ENCODE assay signal across 18 cellular contexts in genomic region chr4:20065952-20066351, GRCh38.
DNase-seq lines count a peak whose midpoint lies in the region; ATAC-seq and TF ChIP-seq lines count a peak whose summit lies in the region.
"Had no signal": no experiment of that assay in that cellular context is flagged by ENCODE, and none has a peak within 500 bp of the region (broad histone marks: within the 10 kb centered on the region; RNA-seq: fewer than 3 reads in every experiment).

No MANE protein-coding gene starts in this region.

- peak overlapping the region; percentile 1 for H2AFZ ChIP-seq in osteoblast (ENCODE audit: low read length)
- H2AFZ ChIP-seq: GM23338 had no signal

- H3K4me3 ChIP-seq in osteoblast (ENCODE audit: insufficient read depth, low read length) (no peak overlapping the region), HAP-1 (no peak overlapping the region)
- H3K4me3 ChIP-seq: BLaER1, GM23338 had no signal

- H3K36me3 ChIP-seq in osteoblast (ENCODE audit: insufficient read depth, low read length): no peaks in the 10 kb centered on the region
- H3K36me3 ChIP-seq in HAP-1 (replicated peaks): no peaks in the 10 kb centered on the region
- H3K36me3 ChIP-seq: BLaER1 had no signal

- ATAC-seq in SK-N-SH treated with all-trans-retinoic acid at 6 μM for 48 hours: peak; percentile 28; the same call in 1 of the 3 replicates
- no peak for ATAC-seq in HG02571 (IDR thresholded peaks at IDR 0.05; ENCODE audit: unreplicated experiment)
- ATAC-seq: CD8-positive, alpha-beta T cell; GM23338 had no signal

- no peaks in the 10 kb centered on the region for H3K27me3 ChIP-seq in osteoblast (ENCODE audit: insufficient read depth, low read length)
- H3K27me3 ChIP-seq in HAP-1 (ENCODE audit: low read depth): no peaks in the 10 kb centered on the region; the same call in 1 of the 2 replicates
- H3K27me3 ChIP-seq: BLaER1 had no signal

- H3K4me2 ChIP-seq in osteoblast (ENCODE audit: insufficient read depth, low read length): no peak overlapping the region
- H3K4me2 ChIP-seq: BLaER1, GM23338 had no signal

- no peak overlapping the region for H3K27ac ChIP-seq in osteoblast (ENCODE audit: low read depth, low read length)
- H3K27ac ChIP-seq: 22Rv1, BLaER1, C4-2B had no signal

- in situ Hi-C loops in HAP-1 (cut with MboI; ENCODE audit: low sequenced_read_pairs): no loop called here

- H4K20me1 ChIP-seq in osteoblast (ENCODE audit: insufficient read depth, low read length): no peaks in the 10 kb centered on the region
- H4K20me1 ChIP-seq: BLaER1 had no signal

- DNase-seq in EH (ENCODE audit: low read depth) (peak; percentile 9), fibroblast of peridontal ligament (ENCODE audit: extremely low read depth) (peak; percentile 40), osteoblast (ENCODE audit: insufficient read length, low spot score, missing footprints) (no peak), COLO829 (ENCODE audit: low spot score) (no peak), HAP-1 (ENCODE audit: low spot score in 2 of 2) (no peak)
- DNase-seq: CD4-positive, CD25-positive, alpha-beta regulatory T cell; CD8-positive, alpha-beta T cell; DMS 273 treated with DMSO at 0.1 percent for 48 hours; DMS79; GF-D8; H9; HFFc6 had no signal

- no peak for TF ChIP-seq CTCF in osteoblast (IDR thresholded peaks at IDR 0.05; ENCODE audit: extremely low read depth, low read depth, low read length)

- H3K4me1 ChIP-seq in osteoblast (ENCODE audit: insufficient read depth, low read length) (no peaks in the 10 kb centered on the region), HAP-1 (no peaks in the 10 kb centered on the region)
- H3K4me1 ChIP-seq: BLaER1 had no signal

- H3K9me3 ChIP-seq in osteoblast (ENCODE audit: low read depth, low read length): no peaks in the 10 kb centered on the region
- no peaks in the 10 kb centered on the region for H3K9me3 ChIP-seq in HAP-1
- H3K9me3 ChIP-seq: BLaER1 had no signal

- no peaks in the 10 kb centered on the region for H3K79me2 ChIP-seq in osteoblast (ENCODE audit: insufficient read depth, low read length)

TF ChIP-seq in SK-N-SH treated with all-trans-retinoic acid at 6 μM for 48 hours, 23 proteins besides CTCF, POLR2A, EP300 and RAD21:
- no peak for TF ChIP-seq BACH2 (CRISPR knock-in tag; IDR thresholded peaks at IDR 0.05; ENCODE audit: borderline replicate concordance)
- no peak for TF ChIP-seq SNAI2 (CRISPR knock-in tag; IDR thresholded peaks at IDR 0.05)
- no peak for TF ChIP-seq PATZ1 (CRISPR knock-in tag; IDR thresholded peaks at IDR 0.05; ENCODE audit: borderline replicate concordance)
- TF ChIP-seq TCF4 (CRISPR knock-in tag; IDR thresholded peaks at IDR 0.05; ENCODE audit: borderline replicate concordance): no peak
- TF ChIP-seq ISL1 (CRISPR knock-in tag; IDR thresholded peaks at IDR 0.05): no peak

Comparison
In these comparisons a context has a peak if more than half of its experiments do, and no peak if none do; other contexts are left out.
1. DNase-seq: peak in EH (single experiment) and fibroblast of peridontal ligament (single experiment); none in osteoblast (single experiment), COLO829 (single experiment) and HAP-1 (0 of 2).